Comparison of ENCODE assay signal across 12 cellular contexts in genomic region chr1:92844439-92844838, GRCh38. TPM values are rescaled to one million over a fixed set of nuclear protein-coding genes. Genes with fewer than 3 reads are reported as not detected.
DNase-seq lines count a peak whose midpoint lies in the region; ATAC-seq, FAIRE-seq and TF ChIP-seq lines count a peak whose summit lies in the region.
"Had no signal": no experiment of that assay in that cellular context is flagged by ENCODE, and none has a peak within 500 bp of the region (broad histone marks: within the 10 kb centered on the region; RNA-seq: fewer than 3 reads in every experiment).

No MANE protein-coding gene starts in this region.

- peaks cover 21% of the 10 kb centered on the region for H4K20me1 ChIP-seq in HepG2 (ENCODE audit: insufficient read depth, low read length)

- no peak overlapping the region for H3K27ac ChIP-seq in HepG2 (ENCODE audit: extremely low read length, insufficient read depth, low read length)
- H3K27ac ChIP-seq in right lobe of liver: no peak overlapping the region
- H3K27ac ChIP-seq: BLaER1 had no signal

- no peak for FAIRE-seq in HepG2 (lab: Jason Lieb, UNC)
- FAIRE-seq: H54 had no signal

- ATAC-seq in activated CD4-positive, alpha-beta T cell treated with anti-CD3 and anti-CD28 coated beads for 36 hours: no peak
- ATAC-seq in HepG2: no peak
- ATAC-seq in right lobe of liver: no peak
- ATAC-seq in GM21717 (IDR thresholded peaks at IDR 0.05; ENCODE audit: unreplicated experiment): no peak

- H3K4me3 Mint-ChIP-seq in activated CD4-positive, alpha-beta T cell treated with anti-CD3 and anti-CD28 coated beads for 36 hours: no peak overlapping the region
- H3K4me3 Mint-ChIP-seq in activated naive CD8-positive, alpha-beta T cell: no peak overlapping the region

- WGBS in HepG2 (ENCODE audit: low lambda C conversion rate): 97% methylated on average over 3 of the region's 3 CpGs
- 95% methylated on average over 3 of the region's 3 CpGs for WGBS in right lobe of liver (ENCODE audit: insufficient coverage, low coverage, low lambda C conversion rate, missing lambda C conversion rate)

- no peaks in the 10 kb centered on the region for H3K27me3 ChIP-seq in HepG2 (ENCODE audit: control insufficient read depth in 1 of 2, insufficient read depth in 2 of 2, low read length in 2 of 2)
- no peaks in the 10 kb centered on the region for H3K27me3 ChIP-seq in right lobe of liver
- H3K27me3 ChIP-seq: BLaER1 had no signal

- no peaks in the 10 kb centered on the region for H3K9me3 Mint-ChIP-seq in activated CD4-positive, alpha-beta T cell treated with anti-CD3 and anti-CD28 coated beads for 36 hours (ENCODE audit: low read depth)
- H3K9me3 Mint-ChIP-seq in activated naive CD8-positive, alpha-beta T cell (ENCODE audit: low read depth): no peaks in the 10 kb centered on the region

- CTCF ChIA-PET in activated CD4-positive, alpha-beta T cell treated with anti-CD3 and anti-CD28 coated beads for 36 hours (lab: Charles Lee): no interaction called here
- CTCF ChIA-PET in HepG2 (lab: Yijun Ruan, JAX; ENCODE audit: low intra/inter-chr PET ratio, low total read pairs): no interaction called here

- TF ChIP-seq EP300 in HepG2 (IDR thresholded peaks at IDR 0.05; ENCODE audit: low read depth in 2 of 2, low read length in 2 of 2) (no peak), HepG2 (CRISPR knock-in tag; IDR thresholded peaks at IDR 0.05; ENCODE audit: borderline replicate concordance) (no peak)

- no peaks in the 10 kb centered on the region for H3K27me3 Mint-ChIP-seq in activated CD4-positive, alpha-beta T cell treated with anti-CD3 and anti-CD28 coated beads for 36 hours
- no peaks in the 10 kb centered on the region for H3K27me3 Mint-ChIP-seq in activated naive CD8-positive, alpha-beta T cell

- H3K9me3 ChIP-seq in HepG2 (ENCODE audit: low read length) (no peaks in the 10 kb centered on the region), right lobe of liver (no peaks in the 10 kb centered on the region)
- H3K9me3 ChIP-seq: BLaER1 had no signal

- H3K4me2 ChIP-seq in HepG2 (ENCODE audit: low read depth, low read length): no peak overlapping the region
- H3K4me2 ChIP-seq: BLaER1 had no signal

- H3K9ac ChIP-seq in HepG2 (ENCODE audit: insufficient read depth, low read depth, low read length): no peak overlapping the region
- H3K9ac ChIP-seq: BLaER1 had no signal

- intact Hi-C loops in activated CD4-positive, alpha-beta T cell treated with anti-CD3 and anti-CD28 coated beads for 36 hours (cut with DNase I, micrococcal nuclease): no loop called here
- intact Hi-C loops in HepG2 (cut with micrococcal nuclease; ENCODE audit: unreplicated experiment) (no loop called here), right lobe of liver (cut with DNase I) (no loop called here)

- TF ChIP-seq POLR2A in HepG2 (IDR thresholded peaks at IDR 0.05; ENCODE audit: insufficient read depth in 1 of 2, low read depth in 2 of 2, low read length in 2 of 2): no peak
- no peak for TF ChIP-seq POLR2A in right lobe of liver (IDR thresholded peaks at IDR 0.05)

- H3K4me1 Mint-ChIP-seq in activated CD4-positive, alpha-beta T cell treated with anti-CD3 and anti-CD28 coated beads for 36 hours: peaks cover 11% of the 10 kb centered on the region
- H3K4me1 Mint-ChIP-seq in activated naive CD8-positive, alpha-beta T cell (ENCODE audit: low read depth): peaks cover 18% of the 10 kb centered on the region

- H3K27ac Mint-ChIP-seq in activated CD4-positive, alpha-beta T cell treated with anti-CD3 and anti-CD28 coated beads for 36 hours: peak overlapping the region; percentile 37
- peak overlapping the region; percentile 5 for H3K27ac Mint-ChIP-seq in activated naive CD8-positive, alpha-beta T cell

- BruUV-seq in HepG2 (replicated peaks; lab: Mats Ljungman, UMichigan): no TSS peak

- no peak for TF ChIP-seq RAD21 in HepG2 (CRISPR knock-in tag; IDR thresholded peaks at IDR 0.05)

- TF ChIP-seq CTCF in HepG2 (CRISPR knock-in tag; IDR thresholded peaks at IDR 0.05) (no peak), right lobe of liver (IDR thresholded peaks at IDR 0.05) (no peak)

- H3K4me1 ChIP-seq in HepG2 (ENCODE audit: insufficient read depth, low read length) (peaks cover 7% of the 10 kb centered on the region), right lobe of liver (peaks cover 0 to 8% (median 1%) of the 10 kb centered on the region in 4 donors)
- H3K4me1 ChIP-seq: BLaER1 had no signal

- H3K36me3 Mint-ChIP-seq in activated CD4-positive, alpha-beta T cell treated with anti-CD3 and anti-CD28 coated beads for 36 hours (ENCODE audit: low read depth): peaks cover 46% of the 10 kb centered on the region
- peaks cover 21% of the 10 kb centered on the region for H3K36me3 Mint-ChIP-seq in activated naive CD8-positive, alpha-beta T cell

- no peak overlapping the region for H2AFZ ChIP-seq in HepG2 (ENCODE audit: low read length)

- H3K36me3 ChIP-seq in HepG2 (replicated peaks in 1 of 2; ENCODE audit: control insufficient read depth in 1 of 2, insufficient read depth in 2 of 2, low read length in 2 of 2) (peaks cover 10 to 48% of the 10 kb centered on the region in 2 experiments), right lobe of liver (peaks cover 0 to 47% (median 34%) of the 10 kb centered on the region in 4 donors)

- H3K4me3 ChIP-seq in HepG2 (replicated peaks in 1 of 3; ENCODE audit: insufficient read depth in 1 of 3, low read depth in 2 of 3, low read length in 3 of 3) (no peak overlapping the region), right lobe of liver (no peak overlapping the region)
- H3K4me3 ChIP-seq: BLaER1 had no signal

- DNase-seq in activated CD4-positive, alpha-beta T cell treated with anti-CD3 and anti-CD28 coated beads for 36 hours: no peak
- no peak for DNase-seq in activated CD4-positive, alpha-beta T cell treated with anti-CD3 and anti-CD28 coated beads, Interleukin-2, amount 50 U/mL, for 4 hours
- DNase-seq in HepG2 (ENCODE audit: low spot score) (no peak), right lobe of liver (no peak), dermis blood vessel endothelial cell (no peak), NCI-H187 treated with DMSO at 0.1 percent for 48 hours (lab: John Stamatoyannopoulos, UW) (no peak)
- DNase-seq: Calu3, DMS 273 treated with DMSO at 0.1 percent for 48 hours had no signal

- in situ Hi-C loops in HepG2 (cut with HindIII; ENCODE audit: extremely low pct_ligation_motif_present, low pct_unique_long_range_greater_than_20kb): no loop called here

- H3K79me2 ChIP-seq in HepG2 (ENCODE audit: insufficient read depth, low read length): peaks cover 10% of the 10 kb centered on the region

- POLR2A ChIA-PET in activated CD4-positive, alpha-beta T cell treated with anti-CD3 and anti-CD28 coated beads for 36 hours (lab: Charles Lee): no interaction called here
- POLR2A ChIA-PET in HepG2 (lab: Yijun Ruan, JAX): no interaction called here

RNA-seq across cellular contexts. Expression of gene RPL5, which starts 12.6 kb away (rescaled TPM):
- 1,000 to 10,000 TPM; 1,359 to 1,602 TPM for total RNA-seq in activated CD4-positive, alpha-beta T cell treated with anti-CD3 and anti-CD28 coated beads for 36 hours
- total RNA-seq in HepG2 (2016; rRNA removed; fragmentation: Illumina TruSeq; extraction: Trizol) (2,304 and 2,854 TPM in 2 replicates), right lobe of liver (100 to 1,000 TPM; 225 to 532 (median 294) TPM), dermis blood vessel endothelial cell (892 and 958 TPM in 2 replicates)
- total RNA-seq in HepG2 (2016; cell fraction: cytosol; rRNA removed; fragmentation: Illumina TruSeq; extraction: Trizol; ENCODE audit: low read depth): 2,679 and 3,195 TPM in 2 replicates
- total RNA-seq in HepG2 (2016; cell fraction: insoluble cytoplasmic fraction; rRNA removed; fragmentation: Illumina TruSeq; extraction: Trizol): 2,274 and 2,770 TPM in 2 replicates
- 4,681 and 5,440 TPM in 2 replicates for total RNA-seq in HepG2 (2016; cell fraction: membrane; rRNA removed; fragmentation: Illumina TruSeq; extraction: Trizol)
- 835 and 930 TPM in 2 replicates for total RNA-seq in HepG2 (2016; cell fraction: nucleus; rRNA removed; fragmentation: Illumina TruSeq; extraction: Trizol)
- polyA plus RNA-seq in HepG2 (2011; rRNA removed): 2,158 and 2,520 TPM in 2 replicates
- 1,791 and 2,684 TPM in 2 replicates for polyA plus RNA-seq in HepG2 (2011; cell fraction: cytosol; rRNA removed)
- 439 and 543 TPM in 2 replicates for polyA plus RNA-seq in HepG2 (2011; cell fraction: nucleus; rRNA removed)
- polyA plus RNA-seq in HepG2 (2012): 3,634 and 4,341 TPM in 2 replicates
- polyA plus RNA-seq in HepG2 (2016; cell fraction: cytosol; fragmentation: Illumina TruSeq; extraction: Trizol; ENCODE audit: low read depth): 2,391 and 2,662 TPM in 2 replicates
- 2,258 and 2,332 TPM in 2 replicates for polyA plus RNA-seq in HepG2 (2016; cell fraction: insoluble cytoplasmic fraction; fragmentation: Illumina TruSeq; extraction: Trizol; ENCODE audit: low read depth)
- 3,797 and 4,128 TPM in 2 replicates for polyA plus RNA-seq in HepG2 (2016; cell fraction: membrane; fragmentation: Illumina TruSeq; extraction: Trizol; ENCODE audit: low read depth)
- 1,172 and 1,187 TPM in 2 replicates for polyA plus RNA-seq in HepG2 (2016; cell fraction: nucleus; fragmentation: Illumina TruSeq; extraction: Trizol; ENCODE audit: insufficient read depth, low read depth)
- polyA minus RNA-seq in HepG2 (2011; rRNA and poly(A)+ RNA removed; ENCODE audit: low replicate concordance): 995 and 1,624 TPM in 2 replicates
- polyA minus RNA-seq in HepG2 (2011; cell fraction: cytosol; rRNA and poly(A)+ RNA removed): 597 and 687 TPM in 2 replicates
- 346 and 489 TPM in 2 replicates for polyA minus RNA-seq in HepG2 (2011; cell fraction: nucleus; rRNA and poly(A)+ RNA removed)

RNA-seq across cellular contexts. Expression of gene EVI5, which starts 59.5 kb away (rescaled TPM):
- total RNA-seq in activated CD4-positive, alpha-beta T cell treated with anti-CD3 and anti-CD28 coated beads for 36 hours: 10 to 100 TPM; 28.5 to 32.6 TPM
- 12.6 and 17.5 TPM in 2 replicates for total RNA-seq in HepG2 (2016; rRNA removed; fragmentation: Illumina TruSeq; extraction: Trizol)
- 27.4 and 31.9 TPM in 2 replicates for total RNA-seq in HepG2 (2016; cell fraction: cytosol; rRNA removed; fragmentation: Illumina TruSeq; extraction: Trizol; ENCODE audit: low read depth)
- 13.3 and 18.2 TPM in 2 replicates for total RNA-seq in HepG2 (2016; cell fraction: insoluble cytoplasmic fraction; rRNA removed; fragmentation: Illumina TruSeq; extraction: Trizol)
- total RNA-seq in HepG2 (2016; cell fraction: membrane; rRNA removed; fragmentation: Illumina TruSeq; extraction: Trizol): 12.8 and 14.6 TPM in 2 replicates
- 24.1 and 25.1 TPM in 2 replicates for total RNA-seq in HepG2 (2016; cell fraction: nucleus; rRNA removed; fragmentation: Illumina TruSeq; extraction: Trizol)
- polyA plus RNA-seq in HepG2 (2011; rRNA removed): 3.6 and 4.0 TPM in 2 replicates
- 2.4 and 2.8 TPM in 2 replicates for polyA plus RNA-seq in HepG2 (2011; cell fraction: cytosol; rRNA removed)
- 1.9 and 2.6 TPM in 2 replicates for polyA plus RNA-seq in HepG2 (2011; cell fraction: nucleus; rRNA removed)
- polyA plus RNA-seq in HepG2 (2012): 2.4 and 3.1 TPM in 2 replicates
- polyA plus RNA-seq in HepG2 (2016; cell fraction: cytosol; fragmentation: Illumina TruSeq; extraction: Trizol; ENCODE audit: low read depth): 0.24 and 0.27 TPM in 2 replicates
- 7.3 and 10.4 TPM in 2 replicates for polyA plus RNA-seq in HepG2 (2016; cell fraction: insoluble cytoplasmic fraction; fragmentation: Illumina TruSeq; extraction: Trizol; ENCODE audit: low read depth)
- 1.1 and 1.3 TPM in 2 replicates for polyA plus RNA-seq in HepG2 (2016; cell fraction: membrane; fragmentation: Illumina TruSeq; extraction: Trizol; ENCODE audit: low read depth)
- 6.1 and 7.9 TPM in 2 replicates for polyA plus RNA-seq in HepG2 (2016; cell fraction: nucleus; fragmentation: Illumina TruSeq; extraction: Trizol; ENCODE audit: insufficient read depth, low read depth)
- 4.4 and 9.0 TPM in 2 replicates for polyA minus RNA-seq in HepG2 (2011; rRNA and poly(A)+ RNA removed; ENCODE audit: low replicate concordance)
- polyA minus RNA-seq in HepG2 (2011; cell fraction: cytosol; rRNA and poly(A)+ RNA removed): 7.7 and 10.7 TPM in 2 replicates
- 26.5 and 26.9 TPM in 2 replicates for polyA minus RNA-seq in HepG2 (2011; cell fraction: nucleus; rRNA and poly(A)+ RNA removed)
- total RNA-seq in right lobe of liver: 10 to 100 TPM; 12.8 to 27.7 (median 19.0) TPM
- total RNA-seq in dermis blood vessel endothelial cell: 23.0 and 25.5 TPM in 2 replicates
